ENCODE assay signal across 34 cellular contexts in genomic region chr20:22335210-22335609, GRCh38.
"Had no signal": no experiment of that assay in that cellular context is flagged by ENCODE, and none has a peak within 500 bp of the region (broad histone marks: within the 10 kb centered on the region; RNA-seq: fewer than 3 reads in every experiment).

No MANE protein-coding gene starts in this region.

- ATAC-seq: activated naive CD4-positive, alpha-beta T cell treated with anti-CD3 and anti-CD28 coated beads, Interleukin-2, amount 50 U/mL, for 72 hours; activated naive CD8-positive, alpha-beta T cell treated with anti-CD3 and anti-CD28 coated beads, Interleukin-2, amount 50 U/mL, for 24 hours; activated T-cell treated with anti-CD3 and anti-CD28 coated beads, Interleukin-2, amount 50 U/mL, for 4 hours; activated T-cell treated with anti-CD3 and anti-CD28 coated beads, Interleukin-2, amount 50 U/mL, for 72 hours; activated T-helper 17 cell treated with anti-CD3 and anti-CD28 coated beads, Interleukin-2, amount 50 U/mL, for 72 hours; body of pancreas had no signal

- H3K4me1 ChIP-seq: adrenal gland, body of pancreas, breast epithelium had no signal

- FAIRE-seq: astrocyte, bronchial epithelial cell had no signal

- H3K27me3 ChIP-seq: ascending aorta, body of pancreas, brain microvascular endothelial cell had no signal

- H3K9me3 ChIP-seq: adrenal gland, ascending aorta, body of pancreas, breast epithelium had no signal

- H3K36me3 ChIP-seq: adrenal gland, ascending aorta, brain microvascular endothelial cell, breast epithelium, cardiac muscle cell had no signal

- H3K4me3 ChIP-seq: adrenal gland, ascending aorta, body of pancreas, breast epithelium, cardiac muscle cell had no signal

- H3K27ac ChIP-seq: adrenal gland, ascending aorta, body of pancreas, brain microvascular endothelial cell, breast epithelium, cardiac muscle cell had no signal

- DNase-seq: activated effector memory CD4-positive, alpha-beta T cell treated with anti-CD3 and anti-CD28 coated beads, Interleukin-2, amount 50 U/mL, for 16 hours; activated effector memory CD4-positive, alpha-beta T cell treated with Interleukin-2 at 50 U/mL for 16 hours; activated gamma-delta T cell; activated gamma-delta T cell treated with Interleukin-2 at 50 U/mL for 16 hours; activated naive CD4-positive, alpha-beta T cell; activated naive CD4-positive, alpha-beta T cell treated with anti-CD3 and anti-CD28 coated beads for 36 hours; activated naive CD4-positive, alpha-beta T cell treated with anti-CD3 and anti-CD28 coated beads, Interleukin-2, amount 10 ng/mL, durations not matched to agents 7 days and 5 days; activated naive CD4-positive, alpha-beta T cell treated with anti-CD3 and anti-CD28 coated beads, Interleukin-2, amount 50 U/mL, for 16 hours; activated naive CD4-positive, alpha-beta T cell treated with Interleukin-2 at 50 U/mL for 16 hours; activated naive CD8-positive, alpha-beta T cell treated with anti-CD3 and anti-CD28 coated beads for 36 hours; activated naive CD8-positive, alpha-beta T cell treated with anti-CD3 and anti-CD28 coated beads, Interleukin-2, amount 10 ng/mL, durations not matched to agents 7 days and 5 days; activated naive CD8-positive, alpha-beta T cell treated with anti-CD3 and anti-CD28 coated beads, Interleukin-2, amount 50 U/mL, for 24 hours; activated T-cell treated with anti-CD3 and anti-CD28 coated beads, Interleukin-2, amount 50 U/mL, for 1 hour; activated T-cell treated with anti-CD3 and anti-CD28 coated beads, Interleukin-2, amount 50 U/mL, for 24 hours; activated T-cell treated with anti-CD3 and anti-CD28 coated beads, Interleukin-2, amount 50 U/mL, for 4 hours; activated T-cell treated with anti-CD3 and anti-CD28 coated beads, Interleukin-2, amount 50 U/mL, for 48 hours; activated T-cell treated with anti-CD3 and anti-CD28 coated beads, Interleukin-2, amount 50 U/mL, for 72 hours; adrenal gland; amniotic stem cell; amygdala; anterior cingulate cortex; aorta; body of pancreas; brain microvascular endothelial cell; caudate nucleus; central memory CD4-positive, alpha-beta T cell; cerebellar nuclear complex had no signal
